ENCODE assay signal across 10 cellular contexts in the genomic region with DNA sequence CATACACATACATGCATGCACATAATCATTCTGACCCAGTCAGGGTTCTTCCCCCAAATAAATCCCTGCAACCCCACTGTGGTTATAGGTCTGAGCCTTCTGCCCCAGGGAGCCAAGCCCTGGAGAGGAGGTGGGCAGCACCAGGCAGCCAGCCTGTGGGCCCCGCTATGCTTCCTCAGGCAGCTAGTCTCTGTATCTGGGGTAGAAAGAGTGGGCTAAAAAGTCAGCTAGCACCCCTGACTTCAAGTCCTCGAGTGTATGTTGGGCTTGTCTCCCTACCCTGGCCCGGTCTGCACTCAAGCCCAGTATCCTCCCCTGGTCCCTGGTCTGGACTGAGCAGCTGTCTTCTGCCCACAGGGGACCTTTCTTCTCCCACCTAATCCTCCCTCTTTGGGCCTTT.
"Had no signal": no experiment of that assay in that cellular context is flagged by ENCODE, and none has a peak within 500 bp of the region (broad histone marks: within the 10 kb centered on the region; RNA-seq: fewer than 3 reads in every experiment).

No MANE protein-coding gene starts in this region.

- H3K36me3 ChIP-seq: brain microvascular endothelial cell had no signal

- H3K27ac ChIP-seq: brain microvascular endothelial cell, SJSA1 had no signal

- H3K27me3 Mint-ChIP-seq: activated naive CD8-positive, alpha-beta T cell treated with anti-CD3 and anti-CD28 coated beads for 36 hours; naive thymus-derived CD8-positive, alpha-beta T cell; stimulated activated naive CD8-positive, alpha-beta T cell treated with anti-CD3 and anti-CD28 coated beads, Interleukin-15, amount 100 ng/mL, for 72 hours had no signal

- DNase-seq: activated naive CD8-positive, alpha-beta T cell treated with anti-CD3 and anti-CD28 coated beads for 36 hours; activated T-cell treated with anti-CD3 and anti-CD28 coated beads, Interleukin-2, amount 50 U/mL, for 72 hours; anterior cingulate cortex; brain microvascular endothelial cell; naive thymus-derived CD8-positive, alpha-beta T cell; right cardiac atrium; small intestine; stimulated activated naive CD8-positive, alpha-beta T cell treated with anti-CD3 and anti-CD28 coated beads, Interleukin-15, amount 100 ng/mL, for 72 hours; SW 1271 had no signal

- H3K4me3 Mint-ChIP-seq: activated naive CD8-positive, alpha-beta T cell treated with anti-CD3 and anti-CD28 coated beads for 36 hours; activated T-cell treated with anti-CD3 and anti-CD28 coated beads, Interleukin-2, amount 50 U/mL, for 72 hours; naive thymus-derived CD8-positive, alpha-beta T cell; stimulated activated naive CD8-positive, alpha-beta T cell treated with anti-CD3 and anti-CD28 coated beads, Interleukin-15, amount 100 ng/mL, for 72 hours had no signal

- H3K4me3 ChIP-seq: SJSA1 had no signal

- H3K27ac Mint-ChIP-seq: activated T-cell treated with anti-CD3 and anti-CD28 coated beads, Interleukin-2, amount 50 U/mL, for 72 hours had no signal

- H3K27me3 ChIP-seq: brain microvascular endothelial cell, SJSA1 had no signal

- ATAC-seq: activated T-cell treated with anti-CD3 and anti-CD28 coated beads, Interleukin-2, amount 50 U/mL, for 72 hours; naive thymus-derived CD8-positive, alpha-beta T cell; right cardiac atrium; stimulated activated naive CD8-positive, alpha-beta T cell treated with anti-CD3 and anti-CD28 coated beads, Interleukin-15, amount 100 ng/mL, for 72 hours had no signal

- H3K4me1 Mint-ChIP-seq: activated naive CD8-positive, alpha-beta T cell treated with anti-CD3 and anti-CD28 coated beads for 36 hours; stimulated activated naive CD8-positive, alpha-beta T cell treated with anti-CD3 and anti-CD28 coated beads, Interleukin-15, amount 100 ng/mL, for 72 hours had no signal

- H3K36me3 Mint-ChIP-seq: activated naive CD8-positive, alpha-beta T cell treated with anti-CD3 and anti-CD28 coated beads for 36 hours had no signal

- H3K9me3 Mint-ChIP-seq: activated naive CD8-positive, alpha-beta T cell treated with anti-CD3 and anti-CD28 coated beads for 36 hours; activated T-cell treated with anti-CD3 and anti-CD28 coated beads, Interleukin-2, amount 50 U/mL, for 72 hours; naive thymus-derived CD8-positive, alpha-beta T cell; stimulated activated naive CD8-positive, alpha-beta T cell treated with anti-CD3 and anti-CD28 coated beads, Interleukin-15, amount 100 ng/mL, for 72 hours had no signal

- H3K9me3 ChIP-seq: SJSA1 had no signal
